Comparison of ENCODE assay signal across 9 cellular contexts in the genomic region with DNA sequence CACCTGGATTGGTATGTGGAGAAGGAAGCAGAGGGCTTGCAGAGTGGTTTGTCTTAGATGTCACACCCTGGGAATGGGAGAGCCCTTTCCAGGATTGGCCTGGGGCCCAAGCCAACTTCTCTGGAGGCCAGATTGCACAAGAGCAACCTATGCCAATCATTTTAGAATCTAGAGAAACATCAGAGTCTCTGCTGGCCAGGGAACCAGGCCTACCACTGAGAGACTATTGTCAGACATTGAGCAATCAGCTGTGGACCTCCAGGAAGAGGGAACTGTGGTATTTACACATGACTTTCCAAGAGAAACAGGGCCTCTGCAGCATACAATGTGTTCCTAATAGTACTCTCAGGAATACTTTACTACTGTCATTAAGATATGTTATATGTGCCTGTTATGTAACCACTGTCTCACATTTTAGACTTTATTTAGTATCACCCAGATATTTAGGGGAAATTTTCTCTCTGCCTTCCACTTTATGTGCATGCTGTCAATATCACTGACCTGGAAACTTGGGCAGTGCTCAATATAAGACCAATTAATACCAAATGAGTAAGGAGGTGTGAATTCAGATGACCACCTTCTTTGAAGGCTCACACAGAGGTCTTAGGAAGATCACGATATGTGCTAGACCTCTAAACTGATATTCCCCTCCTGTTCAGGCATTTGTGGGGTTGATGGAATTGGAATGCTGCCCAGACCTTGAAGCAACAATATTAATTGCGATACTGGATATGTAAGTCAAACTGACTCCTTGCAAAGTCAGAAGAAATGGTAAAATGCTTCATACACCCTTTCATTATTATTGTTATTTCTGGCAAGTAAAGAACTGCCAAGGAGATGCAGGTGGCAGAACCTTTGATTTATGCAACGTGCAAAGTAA. TPM values are rescaled to one million over a fixed set of nuclear protein-coding genes. Genes with fewer than 3 reads are reported as not detected.
DNase-seq lines count a peak whose midpoint lies in the region; ATAC-seq, FAIRE-seq and TF ChIP-seq lines count a peak whose summit lies in the region.
"Had no signal": no experiment of that assay in that cellular context is flagged by ENCODE, and none has a peak within 500 bp of the region (broad histone marks: within the 10 kb centered on the region; RNA-seq: fewer than 3 reads in every experiment).

No MANE protein-coding gene starts in this region.

- TF ChIP-seq CTCF in RWPE2 (IDR thresholded peaks at IDR 0.05; ENCODE audit: poor library complexity, severe bottlenecking) (no peak), heart right ventricle (IDR thresholded peaks at IDR 0.05) (no peak)

- 72 to 88% methylated on average over 3 of the region's 3 CpGs for WGBS in heart right ventricle, 2 donors
- 41 to 59% (median 47%) methylated on average over 3 of the region's 3 CpGs for WGBS in small intestine, 3 donors

- H3K4me3 ChIP-seq in RWPE2 (ENCODE audit: severe bottlenecking) = no peak overlapping the region
- H3K4me3 ChIP-seq in heart right ventricle = no peak overlapping the region
- no peak overlapping the region for H3K4me3 ChIP-seq in small intestine (ENCODE audit: low read depth in 1 of 2, low read length in 2 of 2)

- H3K9me3 ChIP-seq in RWPE2 (ENCODE audit: severe bottlenecking) (no peaks in the 10 kb centered on the region), heart right ventricle (peaks cover 0 to under 1% (median 0%) of the 10 kb centered on the region in 11 donors), small intestine (ENCODE audit: control insufficient read depth, low read depth) (no peaks in the 10 kb centered on the region)
- H3K9me3 ChIP-seq: neutrophil had no signal

- DNase-seq in HTR-8/SVneo (ENCODE audit: insufficient read length, low spot score) (peak; percentile 91), RWPE2 (ENCODE audit: low spot score) (peak; percentile 87), heart right ventricle (peak; percentile 5 to 59), small intestine (peak; percentile 68), NCI-H2171 (lab: John Stamatoyannopoulos, UW) (no peak)
- DNase-seq in activated CD4-positive, CD25-positive, alpha-beta regulatory T cell (lab: John Stamatoyannopoulos, UW) = no peak

- ATAC-seq in RWPE2 (ENCODE audit: low read depth) (peak; percentile 84), heart right ventricle (peak; percentile 47 to 88 (median 78)), HG03039 (IDR thresholded peaks at IDR 0.05; ENCODE audit: unreplicated experiment) (no peak)
- ATAC-seq in activated CD4-positive, CD25-positive, alpha-beta regulatory T cell treated with anti-CD3 and anti-CD28 coated beads, Interleukin-2, amount 50 U/mL, for 24 hours = no peak

- peak overlapping the region; percentile 71 for H3K27ac ChIP-seq in RWPE2 (ENCODE audit: poor library complexity, severe bottlenecking)
- H3K27ac ChIP-seq in heart right ventricle = no peak overlapping the region
- H3K27ac ChIP-seq in small intestine (ENCODE audit: low read depth in 1 of 2, low read length in 1 of 2) = no peak overlapping the region
- H3K27ac ChIP-seq: neutrophil had no signal

- H3K4me1 ChIP-seq in RWPE2 (ENCODE audit: insufficient read depth, poor library complexity, severe bottlenecking) (peaks cover 35% of the 10 kb centered on the region), heart right ventricle (peaks cover 0 to 13% (median 9%) of the 10 kb centered on the region in 9 donors), small intestine (ENCODE audit: control insufficient read depth in 2 of 2, insufficient read depth in 1 of 2, low read depth in 1 of 2, low read length in 1 of 2) (no peaks in the 10 kb centered on the region)

- FAIRE-seq in HTR-8/SVneo (lab: Jason Lieb, UNC) = peak; percentile 4
- FAIRE-seq in small intestine (lab: Jason Lieb, UNC) = no peak

- H3K27me3 ChIP-seq in RWPE2 (ENCODE audit: insufficient read depth, poor library complexity, severe bottlenecking) = no peaks in the 10 kb centered on the region
- no peaks in the 10 kb centered on the region for H3K27me3 ChIP-seq in heart right ventricle
- no peaks in the 10 kb centered on the region for H3K27me3 ChIP-seq in small intestine (ENCODE audit: control insufficient read depth in 2 of 2, insufficient read depth in 2 of 2, low read length in 2 of 2)
- H3K27me3 ChIP-seq: neutrophil had no signal

- no peaks in the 10 kb centered on the region for H3K36me3 ChIP-seq in RWPE2 (ENCODE audit: low read depth)
- H3K36me3 ChIP-seq in heart right ventricle = no peaks in the 10 kb centered on the region
- no peaks in the 10 kb centered on the region for H3K36me3 ChIP-seq in small intestine (ENCODE audit: control insufficient read depth in 2 of 2, insufficient read depth in 2 of 2, low read length in 2 of 2)
- H3K36me3 ChIP-seq: neutrophil had no signal

- intact Hi-C loops in heart right ventricle (cut with DNase I) = no loop called here

RNA-seq across cellular contexts. Expression of gene CCL28, which starts 20.5 kb away (rescaled TPM):
- under 1 TPM in 9 of 10 donors, not detected in 1; 0.20 to 0.53 (median 0.32) TPM for total RNA-seq in heart right ventricle
- polyA plus RNA-seq in heart right ventricle = under 1 TPM; 0.10 to 0.59 TPM
- polyA plus RNA-seq in small intestine = 10 to 100 TPM in 2 of 3 donors, 1 to 10 TPM in 1; 3.8 to 20.4 (median 11.6) TPM

RNA-seq across cellular contexts. Expression of gene TMEM267, which starts 50.9 kb away (rescaled TPM):
- 10 to 100 TPM in 1 of 10 donors, 1 to 10 TPM in 9; 4.2 to 10.3 (median 5.6) TPM for total RNA-seq in heart right ventricle
- polyA plus RNA-seq in heart right ventricle (1 to 10 TPM; 5.2 to 9.6 TPM), small intestine (1 to 10 TPM; 2.7 to 8.0 (median 3.0) TPM)

Comparison
In these comparisons a context has a peak if more than half of its experiments do, and no peak if none do; other contexts are left out.
1. DNase-seq: peak in HTR-8/SVneo (single experiment), RWPE2 (single experiment), heart right ventricle (2 of 2) and small intestine (single experiment); none in activated CD4-positive, CD25-positive, alpha-beta regulatory T cell (0 of 4) and NCI-H2171 (single experiment).
2. ATAC-seq: peak in RWPE2 (single experiment) and heart right ventricle (8 of 8); none in activated CD4-positive, CD25-positive, alpha-beta regulatory T cell treated with anti-CD3 and anti-CD28 coated beads, Interleukin-2, amount 50 U/mL, for 24 hours (0 of 2) and HG03039 (single experiment).